ENCODE assay signal across 8 cellular contexts in the genomic region with DNA sequence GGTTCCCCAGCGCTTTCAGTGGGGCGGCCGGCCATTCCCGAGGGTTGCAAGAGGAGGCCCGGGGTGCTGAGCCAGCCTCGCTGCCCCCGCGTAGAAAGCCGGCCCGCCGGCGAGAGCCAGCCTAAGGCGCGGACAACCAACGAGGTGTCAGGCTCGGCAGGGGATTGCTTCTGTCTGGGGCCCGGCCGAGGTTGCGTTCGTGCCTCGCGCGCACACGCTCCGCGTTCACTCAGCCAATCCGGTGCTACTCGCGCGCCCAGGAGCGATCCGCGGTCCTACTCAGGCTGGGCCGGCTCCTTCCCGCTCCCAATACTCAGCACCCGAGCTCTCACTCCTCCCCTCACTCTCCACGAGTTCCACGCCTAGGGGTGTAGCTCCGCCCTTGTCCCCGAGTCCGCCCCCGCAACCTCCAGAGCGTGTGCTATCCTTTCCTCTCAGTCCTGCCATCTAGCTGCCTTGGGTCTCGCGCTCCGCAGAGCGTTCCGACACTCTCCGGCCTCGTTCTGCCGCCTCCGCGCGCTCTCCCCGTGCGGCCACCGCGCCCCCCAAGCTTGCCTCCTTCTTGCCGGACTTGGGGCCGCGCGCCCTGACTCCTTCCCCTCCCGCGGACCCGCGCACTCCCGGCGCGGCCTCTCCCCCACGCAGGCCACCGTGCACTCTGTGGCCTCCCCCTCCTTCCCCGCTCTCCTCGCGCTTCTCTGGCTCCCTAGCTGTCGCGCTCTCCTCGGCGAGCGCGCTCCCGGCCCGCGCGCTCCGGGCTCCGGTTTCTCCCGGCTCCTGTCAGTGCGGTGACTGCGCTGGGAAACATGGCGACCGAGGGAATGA. TPM values are rescaled to one million over a fixed set of nuclear protein-coding genes. Genes with fewer than 3 reads are reported as not detected.
A peak's percentile ranks its signal among the peaks of the same experiment; 100 is the strongest.
DNase-seq lines count a peak whose midpoint lies in the region; ATAC-seq and TF ChIP-seq lines count a peak whose summit lies in the region.

A gene (plus strand): TSS at position 426 of the 825 bp plus-strand sequence.

- H3K4me1 Mint-ChIP-seq in activated naive CD8-positive, alpha-beta T cell treated with anti-CD3 and anti-CD28 coated beads, Interleukin-2, amount 50 U/mL, for 24 hours: peaks cover 33% of the 10 kb centered on the region

- peak within 1 kb of the TSS; percentile 59 for H3K9ac ChIP-seq in parathyroid adenoma

- peak; percentile 26 for TF ChIP-seq CTCF in HFF-Myc (IDR thresholded peaks at IDR 0.05; ENCODE audit: low read depth, low read length, missing control alignments)
- TF ChIP-seq CTCF in parathyroid adenoma (IDR thresholded peaks at IDR 0.05): peak; percentile 22
- TF ChIP-seq CTCF in tibial nerve (IDR thresholded peaks at IDR 0.05): peak in 3 of 5 experiments; percentile 26 to 60 (median 52)

- peaks cover 14% of the 10 kb centered on the region for H3K27me3 Mint-ChIP-seq in activated naive CD8-positive, alpha-beta T cell treated with anti-CD3 and anti-CD28 coated beads, Interleukin-2, amount 50 U/mL, for 24 hours

- H3K4me3 Mint-ChIP-seq in activated naive CD8-positive, alpha-beta T cell treated with anti-CD3 and anti-CD28 coated beads, Interleukin-2, amount 50 U/mL, for 24 hours: peak within 1 kb of the TSS; percentile 90

- peak within 1 kb of the TSS; percentile 95 for H3K27ac ChIP-seq in parathyroid adenoma
- H3K27ac ChIP-seq in tibial nerve: peak within 1 kb of the TSS; percentile 79 to 93 (median 86)

- intact Hi-C loops in Right ventricle myocardium superior (cut with DNase I): no loop called here

- no peaks in the 10 kb centered on the region for H3K27me3 ChIP-seq in parathyroid adenoma (ENCODE audit: control insufficient read depth, insufficient read depth, low read length)
- no peaks in the 10 kb centered on the region for H3K27me3 ChIP-seq in tibial nerve

- H3K4me3 ChIP-seq in HFF-Myc (replicated peaks; ENCODE audit: low read depth, low read length): peak within 1 kb of the TSS; percentile 98
- H3K4me3 ChIP-seq in parathyroid adenoma (ENCODE audit: low read depth, low read length): peak within 1 kb of the TSS; percentile 79
- peak within 1 kb of the TSS; percentile 60 to 93 (median 82) for H3K4me3 ChIP-seq in tibial nerve

- 0 to 1% methylated on average over 69 to 78 of the region's 91 CpGs for WGBS in tibial nerve, 2 donors

- peak within 1 kb of the TSS; percentile 94 for H3K27ac Mint-ChIP-seq in activated naive CD8-positive, alpha-beta T cell treated with anti-CD3 and anti-CD28 coated beads, Interleukin-2, amount 50 U/mL, for 24 hours

- DNase-seq in GM04504 (ENCODE audit: low read depth): peak; percentile 95
- DNase-seq in HFF-Myc (ENCODE audit: extremely low read depth, low read depth): peak; percentile 97
- peak; percentile 97 for DNase-seq in NCI-H1048 (lab: John Stamatoyannopoulos, UW)
- DNase-seq in SW480 (ENCODE audit: low spot score): peak; percentile 98
- peak; percentile 88 for DNase-seq in activated naive CD8-positive, alpha-beta T cell treated with anti-CD3 and anti-CD28 coated beads, Interleukin-2, amount 50 U/mL, for 24 hours
- DNase-seq in Right ventricle myocardium superior: peak; percentile 98
- peak; percentile 88 to 91 for DNase-seq in tibial nerve (ENCODE audit: low spot score in 2 of 2)

- no peaks in the 10 kb centered on the region for H3K4me1 ChIP-seq in parathyroid adenoma
- H3K4me1 ChIP-seq in tibial nerve: peaks cover 0 to 21% (median 3%) of the 10 kb centered on the region in 4 donors

- TF ChIP-seq EP300 in tibial nerve (IDR thresholded peaks at IDR 0.05): peak; percentile 45 to 96

- H3K4me2 ChIP-seq in parathyroid adenoma (ENCODE audit: low read length): peak within 1 kb of the TSS; percentile 95

- peak within 1 kb of the TSS; percentile 76 for H2AFZ ChIP-seq in parathyroid adenoma

- H3K9me3 ChIP-seq in parathyroid adenoma (ENCODE audit: control insufficient read depth, low read length) (no peaks in the 10 kb centered on the region), tibial nerve (no peaks in the 10 kb centered on the region)

- H3K79me2 ChIP-seq in parathyroid adenoma: peaks cover 7% of the 10 kb centered on the region

- TF ChIP-seq POLR2A in tibial nerve (IDR thresholded peaks at IDR 0.05): peak; percentile 56 to 82

- H3K36me3 Mint-ChIP-seq in activated naive CD8-positive, alpha-beta T cell treated with anti-CD3 and anti-CD28 coated beads, Interleukin-2, amount 50 U/mL, for 24 hours (ENCODE audit: low read depth): no peaks in the 10 kb centered on the region

- peak; percentile 97 for ATAC-seq in activated naive CD8-positive, alpha-beta T cell treated with anti-CD3 and anti-CD28 coated beads, Interleukin-2, amount 50 U/mL, for 24 hours
- ATAC-seq in Right ventricle myocardium superior (ENCODE audit: poor library complexity): peak; percentile 97

- H3K36me3 ChIP-seq in parathyroid adenoma (ENCODE audit: control insufficient read depth, insufficient read depth, low read length): no peaks in the 10 kb centered on the region
- H3K36me3 ChIP-seq in tibial nerve: no peaks in the 10 kb centered on the region

- no peaks in the 10 kb centered on the region for H3K9me3 Mint-ChIP-seq in activated naive CD8-positive, alpha-beta T cell treated with anti-CD3 and anti-CD28 coated beads, Interleukin-2, amount 50 U/mL, for 24 hours

RNA-seq across cellular contexts. Expression of the gene that starts here (rescaled TPM):
- total RNA-seq in Right ventricle myocardium superior (25.1 TPM), tibial nerve (10 to 100 TPM; 16.3 to 73.0 (median 36.8) TPM)

Comparison
In these comparisons a context has a peak if more than half of its experiments do, and no peak if none do; other contexts are left out.
1. Peak in every context shown above with its lines: DNase-seq, ATAC-seq, H3K4me3 ChIP-seq and H3K27ac ChIP-seq.